9 cellular contexts compared by ENCODE assay signal in the genomic region with DNA sequence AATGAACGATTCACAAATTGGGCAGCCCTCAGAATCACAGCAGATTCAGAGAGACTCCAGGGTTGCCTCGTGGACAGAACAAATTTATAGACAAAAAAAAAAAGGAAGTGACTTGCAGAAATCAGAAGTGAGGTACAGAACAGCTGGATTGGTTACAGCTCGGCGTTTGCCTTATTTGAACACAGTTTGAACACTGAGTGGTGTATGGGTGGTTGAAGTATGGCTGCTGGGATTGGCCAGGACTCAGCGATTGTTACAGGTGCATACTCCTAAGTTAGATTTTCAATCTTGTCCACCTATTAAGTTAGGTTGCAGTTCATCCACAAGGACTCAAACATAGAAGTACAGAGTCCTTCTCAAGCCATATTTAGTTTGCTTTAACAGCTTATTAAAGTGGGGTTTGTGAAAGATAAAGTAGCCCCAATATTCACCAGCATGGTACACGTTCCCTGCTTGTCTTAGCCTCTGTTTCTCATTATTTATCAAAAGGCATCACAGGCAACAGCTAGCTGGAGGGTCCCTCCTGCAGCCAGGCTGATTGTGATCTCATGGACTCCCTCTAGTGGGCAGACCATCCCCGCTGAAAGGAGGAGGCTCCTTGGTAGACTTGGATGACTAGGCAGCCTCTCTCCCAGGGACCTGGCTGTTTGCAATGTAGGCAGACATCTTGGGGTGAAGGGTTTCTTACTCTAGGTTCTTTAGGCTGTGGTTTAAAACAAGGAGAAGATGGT. TPM values are rescaled to one million over a fixed set of nuclear protein-coding genes. Genes with fewer than 3 reads are reported as not detected.
A peak's percentile ranks its signal among the peaks of the same experiment; 100 is the strongest.
DNase-seq lines count a peak whose midpoint lies in the region; ATAC-seq and TF ChIP-seq lines count a peak whose summit lies in the region.
"Had no signal": no experiment of that assay in that cellular context is flagged by ENCODE, and none has a peak within 500 bp of the region (broad histone marks: within the 10 kb centered on the region; RNA-seq: fewer than 3 reads in every experiment).

No MANE protein-coding gene starts in this region.

- CTCF ChIA-PET in CD4-positive, alpha-beta T cell (lab: Charles Lee) = no interaction called here

- H3K27ac Mint-ChIP-seq in CD4-positive, alpha-beta T cell = no peak overlapping the region
- no peak overlapping the region for H3K27ac Mint-ChIP-seq in GM23338
- H3K27ac Mint-ChIP-seq in activated T-helper 2 cell treated with anti-CD3 and anti-CD28 coated beads, Interferon-gamma antibody, Interleukin-2, Interleukin-4, amounts not matched to agents 10 μg/mL and 5 μg/mL and 100 μg/mL, durations not matched to agents 14 hours and 24 hours and 36 hours = no peak overlapping the region

- H3K4me3 Mint-ChIP-seq in CD4-positive, alpha-beta T cell = no peak overlapping the region
- no peak overlapping the region for H3K4me3 Mint-ChIP-seq in GM23338
- no peak overlapping the region for H3K4me3 Mint-ChIP-seq in activated T-helper 2 cell treated with anti-CD3 and anti-CD28 coated beads, Interferon-gamma antibody, Interleukin-2, Interleukin-4, amounts not matched to agents 10 μg/mL and 5 μg/mL and 100 μg/mL, durations not matched to agents 14 hours and 24 hours and 36 hours (ENCODE audit: low read depth)

- POLR2A ChIA-PET in CD4-positive, alpha-beta T cell (lab: Charles Lee) = no interaction called here

- intact Hi-C loops in CD4-positive, alpha-beta T cell (cut with DNase I, micrococcal nuclease) = no loop called here
- intact Hi-C loops in activated T-helper 2 cell treated with anti-CD3 and anti-CD28 coated beads, Interferon-gamma antibody, Interleukin-2, Interleukin-4, amounts not matched to agents 10 μg/mL and 5 μg/mL and 100 μg/mL, durations not matched to agents 14 hours and 24 hours and 36 hours (cut with micrococcal nuclease) = no loop called here

- ATAC-seq in CD4-positive, alpha-beta T cell (ENCODE audit: poor library complexity) = peak; percentile 34
- ATAC-seq in GM23338 (peak; percentile 99), GM21825 (IDR thresholded peaks at IDR 0.05; ENCODE audit: unreplicated experiment) (no peak)

- peak; percentile 8 for TF ChIP-seq CTCF in CD4-positive, alpha-beta T cell (IDR thresholded peaks at IDR 0.05)
- TF ChIP-seq CTCF in GM23338 (conservative IDR thresholded peaks at IDR 0.05; ENCODE audit: low read depth in 2 of 2) (peak; percentile 71 to 91), parathyroid adenoma (IDR thresholded peaks at IDR 0.05) (peak; percentile 62)

- no peak overlapping the region for H3K9ac ChIP-seq in parathyroid adenoma

- no peaks in the 10 kb centered on the region for H4K20me1 ChIP-seq in GM23338 (replicated peaks; ENCODE audit: insufficient read depth)

- H3K9me3 Mint-ChIP-seq in CD4-positive, alpha-beta T cell = no peaks in the 10 kb centered on the region
- peaks cover 50% of the 10 kb centered on the region for H3K9me3 Mint-ChIP-seq in GM23338
- H3K9me3 Mint-ChIP-seq in activated T-helper 2 cell treated with anti-CD3 and anti-CD28 coated beads, Interferon-gamma antibody, Interleukin-2, Interleukin-4, amounts not matched to agents 10 μg/mL and 5 μg/mL and 100 μg/mL, durations not matched to agents 14 hours and 24 hours and 36 hours = peaks cover 16% of the 10 kb centered on the region

- H3K36me3 Mint-ChIP-seq in CD4-positive, alpha-beta T cell (ENCODE audit: low read depth) = no peaks in the 10 kb centered on the region
- H3K36me3 Mint-ChIP-seq in GM23338 (ENCODE audit: low read depth) = peaks cover 27% of the 10 kb centered on the region
- no peaks in the 10 kb centered on the region for H3K36me3 Mint-ChIP-seq in activated T-helper 2 cell treated with anti-CD3 and anti-CD28 coated beads, Interferon-gamma antibody, Interleukin-2, Interleukin-4, amounts not matched to agents 10 μg/mL and 5 μg/mL and 100 μg/mL, durations not matched to agents 14 hours and 24 hours and 36 hours (ENCODE audit: low read depth)

- H3K27me3 ChIP-seq in CD4-positive, alpha-beta T cell (ENCODE audit: control insufficient read depth, insufficient read depth, low read length) = peaks cover 5% of the 10 kb centered on the region
- H3K27me3 ChIP-seq in GM23338 (ENCODE audit: insufficient read depth) (no peaks in the 10 kb centered on the region), parathyroid adenoma (ENCODE audit: control insufficient read depth, insufficient read depth, low read length) (no peaks in the 10 kb centered on the region)

- H2AFZ ChIP-seq in GM23338 (peak overlapping the region; percentile 49; the same call in 1 of the 2 replicates), parathyroid adenoma (no peak overlapping the region)

- no peak overlapping the region for H3K4me3 ChIP-seq in GM23338
- no peak overlapping the region for H3K4me3 ChIP-seq in parathyroid adenoma (ENCODE audit: low read depth, low read length)
- H3K4me3 ChIP-seq: skin epidermis had no signal

- peaks cover 16% of the 10 kb centered on the region for H3K27me3 Mint-ChIP-seq in CD4-positive, alpha-beta T cell
- no peaks in the 10 kb centered on the region for H3K27me3 Mint-ChIP-seq in GM23338 (ENCODE audit: insufficient read depth, low read depth, poor library complexity)
- peaks cover 3% of the 10 kb centered on the region for H3K27me3 Mint-ChIP-seq in activated T-helper 2 cell treated with anti-CD3 and anti-CD28 coated beads, Interferon-gamma antibody, Interleukin-2, Interleukin-4, amounts not matched to agents 10 μg/mL and 5 μg/mL and 100 μg/mL, durations not matched to agents 14 hours and 24 hours and 36 hours (ENCODE audit: low read depth)

- H3K36me3 ChIP-seq in GM23338 (ENCODE audit: insufficient read depth) (peaks cover 21% of the 10 kb centered on the region), parathyroid adenoma (ENCODE audit: control insufficient read depth, insufficient read depth, low read length) (no peaks in the 10 kb centered on the region)

- no peaks in the 10 kb centered on the region; the same call in 1 of the 2 replicates for H3K4me1 ChIP-seq in GM23338 (ENCODE audit: insufficient read depth)
- no peaks in the 10 kb centered on the region for H3K4me1 ChIP-seq in parathyroid adenoma

- peak in 5 of 10 experiments; percentile 8 to 29 (median 9) for DNase-seq in CD4-positive, alpha-beta T cell
- DNase-seq in GM23338 (ENCODE audit: low spot score) (peak; percentile 88), NCI-H345 (lab: John Stamatoyannopoulos, UW) (peak; percentile 50), activated T-cell treated with anti-CD3 and anti-CD28 coated beads for 24 hours (ENCODE audit: low read depth) (peak; percentile 54), foreskin melanocyte (peak; percentile 59)
- no peak for DNase-seq in activated T-helper 2 cell treated with anti-CD3 and anti-CD28 coated beads, Interferon-gamma antibody, Interleukin-2, Interleukin-4, amounts not matched to agents 10 μg/mL and 5 μg/mL and 100 μg/mL, durations not matched to agents 14 hours and 24 hours and 36 hours (ENCODE audit: low spot score)

- H3F3A ChIP-seq in GM23338 (replicated peaks; ENCODE audit: low read depth) = no peaks in the 10 kb centered on the region

- H3K79me2 ChIP-seq in GM23338 (replicated peaks; ENCODE audit: insufficient read depth) (no peaks in the 10 kb centered on the region), parathyroid adenoma (no peaks in the 10 kb centered on the region)

- H3K4me1 Mint-ChIP-seq in CD4-positive, alpha-beta T cell (ENCODE audit: low read depth) = no peaks in the 10 kb centered on the region
- peaks cover 13% of the 10 kb centered on the region for H3K4me1 Mint-ChIP-seq in GM23338
- no peaks in the 10 kb centered on the region for H3K4me1 Mint-ChIP-seq in activated T-helper 2 cell treated with anti-CD3 and anti-CD28 coated beads, Interferon-gamma antibody, Interleukin-2, Interleukin-4, amounts not matched to agents 10 μg/mL and 5 μg/mL and 100 μg/mL, durations not matched to agents 14 hours and 24 hours and 36 hours (ENCODE audit: low read depth)

- no peak overlapping the region for H3K4me2 ChIP-seq in GM23338
- H3K4me2 ChIP-seq in parathyroid adenoma (ENCODE audit: low read length) = no peak overlapping the region

- H3K27ac ChIP-seq in CD4-positive, alpha-beta T cell (ENCODE audit: low read depth, low read length) = no peak overlapping the region
- H3K27ac ChIP-seq in GM23338 (ENCODE audit: low read depth) = no peak overlapping the region
- H3K27ac ChIP-seq in parathyroid adenoma = no peak overlapping the region
- H3K27ac ChIP-seq: skin epidermis had no signal

- no peaks in the 10 kb centered on the region for H3K9me3 ChIP-seq in CD4-positive, alpha-beta T cell (ENCODE audit: control insufficient read depth, low read length)
- no peaks in the 10 kb centered on the region for H3K9me3 ChIP-seq in parathyroid adenoma (ENCODE audit: control insufficient read depth, low read length)

- H3K9me2 ChIP-seq in GM23338 (ENCODE audit: insufficient read depth) = peaks cover 5% of the 10 kb centered on the region; the same call in 1 of the 2 replicates

TF ChIP-seq in GM23338, 12 proteins besides CTCF, POLR2A, EP300 and RAD21 (continues in another document):
- no peak for TF ChIP-seq EZH2phosphoT487 (IDR thresholded peaks at IDR 0.05; ENCODE audit: unreplicated experiment)
- no peak for TF ChIP-seq POLR2AphosphoS5 (IDR thresholded peaks at IDR 0.05; ENCODE audit: low read depth)
- no peak for TF ChIP-seq STAT1 (IDR thresholded peaks at IDR 0.05; ENCODE audit: unreplicated experiment)

RNA-seq across cellular contexts. Expression of a gene that starts 17.6 kb away (rescaled TPM):
- total RNA-seq in CD4-positive, alpha-beta T cell = not detected
- total RNA-seq in GM23338 (2014; rRNA removed; shearing (Covaris generic)) = 0.82 and 1.3 TPM in 2 replicates
- polyA plus RNA-seq in GM23338 (2016; fragmentation: Nextera tagmentation; extraction: Ambion mirVana) = 0.89 and 1.0 TPM in 2 replicates
- total RNA-seq in activated T-helper 2 cell treated with anti-CD3 and anti-CD28 coated beads, Interferon-gamma antibody, Interleukin-2, Interleukin-4, amounts not matched to agents 10 μg/mL and 5 μg/mL and 100 μg/mL, durations not matched to agents 14 hours and 24 hours and 36 hours = not detected in 2 replicates

Comparison
In these comparisons a context has a peak if more than half of its experiments do, and no peak if none do; other contexts are left out.
1. CTCF ChIP-seq: peak in every context shown above with its lines; median percentile 81 in GM23338; 62 in parathyroid adenoma; 8 in CD4-positive, alpha-beta T cell.